Comparison of ENCODE assay signal across 24 cellular contexts in the genomic region with DNA sequence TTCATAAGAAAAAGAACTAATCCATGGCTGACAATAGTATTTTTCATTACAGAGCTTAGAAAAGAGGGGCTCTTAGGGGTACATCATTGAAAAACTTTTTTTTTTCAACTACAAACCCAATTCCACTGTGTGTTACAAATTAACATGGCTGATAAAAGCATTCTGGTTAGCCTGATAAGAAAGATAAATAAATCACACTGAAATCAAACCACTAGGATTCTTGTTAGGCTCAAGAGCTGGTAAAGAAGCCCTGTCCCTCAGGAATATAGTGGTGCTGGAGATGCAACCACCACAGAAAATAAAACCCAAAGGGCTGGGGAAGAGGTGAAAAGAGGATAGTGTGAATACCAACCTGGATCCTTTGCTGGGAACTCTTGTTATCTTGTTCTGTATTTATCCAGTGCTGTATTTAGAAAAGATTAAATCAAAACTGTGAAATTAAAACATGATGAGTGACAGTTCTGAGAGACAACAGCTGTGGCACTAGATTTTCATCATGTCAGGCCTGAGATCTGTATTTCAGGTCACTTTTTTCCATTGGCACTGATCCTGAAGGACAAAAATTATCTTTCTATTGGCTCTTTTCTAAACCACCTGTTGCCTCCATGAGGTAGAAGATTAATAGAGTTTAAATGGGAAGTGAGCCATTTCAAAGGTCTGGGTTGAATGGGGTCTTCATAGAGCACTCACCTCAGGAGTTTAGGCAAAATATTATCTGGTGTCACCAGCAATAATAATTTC.
"Had no signal": no experiment of that assay in that cellular context is flagged by ENCODE, and none has a peak within 500 bp of the region (broad histone marks: within the 10 kb centered on the region; RNA-seq: fewer than 3 reads in every experiment).

No MANE protein-coding gene starts in this region.

- H3K27ac ChIP-seq: cardiac muscle cell, foreskin keratinocyte, skin epidermis, tibial artery had no signal

- H3K4me3 ChIP-seq: cardiac muscle cell, mucosa of descending colon, skin epidermis, tibial artery had no signal

- DNase-seq: activated CD4-positive, alpha-beta T cell treated with anti-CD3 and anti-CD28 coated beads, Interleukin-2, amount 10 ng/mL, durations not matched to agents 24 days and 14 days; activated CD8-positive, alpha-beta memory T cell treated with anti-CD3 and anti-CD28 coated beads, Interleukin-2, amount 10 ng/mL, durations not matched to agents 7 days and 5 days; activated CD8-positive, alpha-beta T cell treated with anti-CD3 and anti-CD28 coated beads for 36 hours; activated effector memory CD4-positive, alpha-beta T cell treated with anti-CD3 and anti-CD28 coated beads, Interleukin-2, amount 50 U/mL, for 16 hours; activated naive CD4-positive, alpha-beta T cell treated with anti-CD3 and anti-CD28 coated beads, Interleukin-2, amount 10 ng/mL, durations not matched to agents 7 days and 5 days; activated T-cell treated with anti-CD3 and anti-CD28 coated beads for 4 hours; amygdala; dermis blood vessel endothelial cell; effector memory CD4-positive, alpha-beta T cell; foreskin keratinocyte; glutamatergic neuron; islet precursor cell; left cardiac atrium; mesenchymal stem cell; mucosa of descending colon; naive B cell; right cardiac atrium; stimulated activated CD4-positive, alpha-beta T cell treated with anti-CD3 and anti-CD28 coated beads, Interleukin-2, amount 100 ng/mL, for 24 hours; stimulated activated naive CD8-positive, alpha-beta T cell treated with anti-CD3 and anti-CD28 coated beads, Interleukin-15, amount 100 ng/mL, for 72 hours; tibial artery had no signal

- ATAC-seq: activated CD4-positive, CD25-positive, alpha-beta regulatory T cell treated with anti-CD3 and anti-CD28 coated beads, Interleukin-2, amount 50 U/mL, for 24 hours; activated CD8-positive, alpha-beta memory T cell treated with anti-CD3 and anti-CD28 coated beads, Interleukin-2, amount 10 ng/mL, durations not matched to agents 7 days and 5 days; activated CD8-positive, alpha-beta T cell treated with anti-CD3 and anti-CD28 coated beads for 36 hours; foreskin keratinocyte; left cardiac atrium; mucosa of descending colon; right cardiac atrium; stimulated activated effector memory CD8-positive, alpha-beta T cell treated with anti-CD3 and anti-CD28 coated beads, Interleukin-12 subunit alpha, Interleukin-12 subunit beta, amount 100 ng/mL, for 72 hours; stimulated activated naive CD8-positive, alpha-beta T cell treated with anti-CD3 and anti-CD28 coated beads, Interleukin-15, amount 100 ng/mL, for 72 hours had no signal

- H3K36me3 ChIP-seq: cardiac muscle cell, tibial artery had no signal

- H3K27me3 ChIP-seq: cardiac muscle cell, foreskin keratinocyte, tibial artery had no signal

- H3K9me3 ChIP-seq: mucosa of descending colon, tibial artery had no signal
